Comparison of ENCODE assay signal across 8 cellular contexts in the genomic region with DNA sequence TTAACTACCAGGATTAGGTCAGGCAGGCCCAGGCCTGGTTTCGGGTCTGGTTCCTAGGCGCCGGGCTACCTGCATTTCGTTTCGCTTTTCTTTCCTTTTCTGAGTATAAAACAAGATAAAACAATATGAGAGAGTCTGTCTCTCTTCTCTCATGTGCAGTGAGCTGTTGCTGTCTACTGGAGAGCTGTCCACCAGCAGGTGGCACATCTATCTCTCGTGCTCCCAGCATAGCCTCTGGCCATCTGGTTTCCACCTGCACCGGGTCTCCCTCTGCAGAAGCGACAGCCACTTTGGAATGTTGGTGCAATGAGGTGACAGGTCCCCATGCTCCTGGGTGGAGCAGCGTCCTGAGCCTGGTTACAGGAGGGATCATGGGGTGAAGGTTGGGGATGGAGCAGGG. TPM values are rescaled to one million over a fixed set of nuclear protein-coding genes. Genes with fewer than 3 reads are reported as not detected.
DNase-seq lines count a peak whose midpoint lies in the region; ATAC-seq, FAIRE-seq and TF ChIP-seq lines count a peak whose summit lies in the region.

No MANE protein-coding gene starts in this region.

- H3K4me3 ChIP-seq in AG10803 (ENCODE audit: low read length), result no peak overlapping the region

- no peak overlapping the region for H3K27ac Mint-ChIP-seq in activated T-helper 2 cell treated with anti-CD3 and anti-CD28 coated beads, Interferon-gamma antibody, Interleukin-2, Interleukin-4, amounts not matched to agents 10 μg/mL and 5 μg/mL and 100 μg/mL, durations not matched to agents 14 hours and 24 hours and 36 hours

- peak; percentile 27 for FAIRE-seq in GM12892 (lab: Jason Lieb, UNC)

- no peak overlapping the region for H3K4me3 Mint-ChIP-seq in activated T-helper 2 cell treated with anti-CD3 and anti-CD28 coated beads, Interferon-gamma antibody, Interleukin-2, Interleukin-4, amounts not matched to agents 10 μg/mL and 5 μg/mL and 100 μg/mL, durations not matched to agents 14 hours and 24 hours and 36 hours (ENCODE audit: low read depth)

- H3K36me3 Mint-ChIP-seq in activated T-helper 2 cell treated with anti-CD3 and anti-CD28 coated beads, Interferon-gamma antibody, Interleukin-2, Interleukin-4, amounts not matched to agents 10 μg/mL and 5 μg/mL and 100 μg/mL, durations not matched to agents 14 hours and 24 hours and 36 hours (ENCODE audit: low read depth), result no peaks in the 10 kb centered on the region

- H3K9me3 Mint-ChIP-seq in activated T-helper 2 cell treated with anti-CD3 and anti-CD28 coated beads, Interferon-gamma antibody, Interleukin-2, Interleukin-4, amounts not matched to agents 10 μg/mL and 5 μg/mL and 100 μg/mL, durations not matched to agents 14 hours and 24 hours and 36 hours, result no peaks in the 10 kb centered on the region

- intact Hi-C loops in activated T-helper 2 cell treated with anti-CD3 and anti-CD28 coated beads, Interferon-gamma antibody, Interleukin-2, Interleukin-4, amounts not matched to agents 10 μg/mL and 5 μg/mL and 100 μg/mL, durations not matched to agents 14 hours and 24 hours and 36 hours (cut with micrococcal nuclease), result loop anchor here (10.0 kb wide), 1 partner anchor 114 kb away; no protein-coding TSS in a partner anchor

- TF ChIP-seq CTCF in AG10803 (conservative IDR thresholded peaks at IDR 0.05; ENCODE audit: low read length), result peak; percentile 94

- H3K27me3 Mint-ChIP-seq in activated T-helper 2 cell treated with anti-CD3 and anti-CD28 coated beads, Interferon-gamma antibody, Interleukin-2, Interleukin-4, amounts not matched to agents 10 μg/mL and 5 μg/mL and 100 μg/mL, durations not matched to agents 14 hours and 24 hours and 36 hours (ENCODE audit: low read depth), result peaks cover 2% of the 10 kb centered on the region

- no peak for ATAC-seq in HG02870 (IDR thresholded peaks at IDR 0.05; ENCODE audit: unreplicated experiment)
- no peak for ATAC-seq in GM18520 (IDR thresholded peaks at IDR 0.05; ENCODE audit: unreplicated experiment)

- DNase-seq in AG10803 (ENCODE audit: low read depth), result peak; percentile 69
- DNase-seq in GM12892 (ENCODE audit: insufficient read length), result no peak
- peak; percentile 86 to 88 for DNase-seq in NCI-H524 (lab: John Stamatoyannopoulos, UW)
- DNase-seq in activated T-helper 2 cell treated with anti-CD3 and anti-CD28 coated beads, Interferon-gamma antibody, Interleukin-2, Interleukin-4, amounts not matched to agents 10 μg/mL and 5 μg/mL and 100 μg/mL, durations not matched to agents 14 hours and 24 hours and 36 hours (ENCODE audit: low spot score), result peak; percentile 24
- DNase-seq in germinal center (ENCODE audit: low spot score), result peak; percentile 14
- DNase-seq in pons (ENCODE audit: low spot score), result peak; percentile 25

- H3K4me1 Mint-ChIP-seq in activated T-helper 2 cell treated with anti-CD3 and anti-CD28 coated beads, Interferon-gamma antibody, Interleukin-2, Interleukin-4, amounts not matched to agents 10 μg/mL and 5 μg/mL and 100 μg/mL, durations not matched to agents 14 hours and 24 hours and 36 hours (ENCODE audit: low read depth), result peaks cover 8% of the 10 kb centered on the region

- TF ChIP-seq POLR2A in GM12892 (IDR thresholded peaks at IDR 0.05; ENCODE audit: low read depth, low read length), result no peak

RNA-seq across cellular contexts. Expression of gene RIBC2, which starts 27.7 kb away (rescaled TPM):
- polyA plus RNA-seq in GM12892 (2012; ENCODE audit: missing spikeins), result 0.89 TPM
- 9.9 and 11.0 TPM in 2 replicates for total RNA-seq in activated T-helper 2 cell treated with anti-CD3 and anti-CD28 coated beads, Interferon-gamma antibody, Interleukin-2, Interleukin-4, amounts not matched to agents 10 μg/mL and 5 μg/mL and 100 μg/mL, durations not matched to agents 14 hours and 24 hours and 36 hours

RNA-seq across cellular contexts. Expression of gene SMC1B, which starts 27.8 kb away (rescaled TPM):
- not detected for polyA plus RNA-seq in GM12892 (2012; ENCODE audit: missing spikeins)
- total RNA-seq in activated T-helper 2 cell treated with anti-CD3 and anti-CD28 coated beads, Interferon-gamma antibody, Interleukin-2, Interleukin-4, amounts not matched to agents 10 μg/mL and 5 μg/mL and 100 μg/mL, durations not matched to agents 14 hours and 24 hours and 36 hours, result 0.50 and 0.80 TPM in 2 replicates
